1 cellular context compared by ENCODE assay signal in genomic region chr17:68029512-68030215, GRCh38.
TF ChIP-seq lines count a peak whose summit lies in the region.

No MANE protein-coding gene starts in this region.

TF ChIP-seq in K562, 482 proteins besides CTCF, POLR2A, EP300 and RAD21 (continued from another document and continues in another):
- TF ChIP-seq RREB1 (CRISPR knock-in tag; IDR thresholded peaks at IDR 0.05) (no peak), ZFP30 (CRISPR knock-in tag; IDR thresholded peaks at IDR 0.05; ENCODE audit: borderline replicate concordance) (no peak), ELF2 (CRISPR knock-in tag; IDR thresholded peaks at IDR 0.05) (no peak), PHB2 (IDR thresholded peaks at IDR 0.05; ENCODE audit: low read depth) (no peak), SMARCA5 (IDR thresholded peaks at IDR 0.05) (no peak), NR2C2 (CRISPR knock-in tag; IDR thresholded peaks at IDR 0.05) (no peak), NR2C2 (tag; IDR thresholded peaks at IDR 0.05) (peak; percentile 55), NEUROD1 (IDR thresholded peaks at IDR 0.05; ENCODE audit: borderline replicate concordance, low read depth, low read length, partially characterized antibody) (no peak), GTF3C2 (IDR thresholded peaks at IDR 0.05; ENCODE audit: borderline replicate concordance, extremely low read depth, insufficient read length) (no peak), DPF2 (IDR thresholded peaks at IDR 0.05) (0 out of 2 replicates have a peak, but pooled peaks have one; percentile 59), RFX1 (IDR thresholded peaks at IDR 0.05) (peak; percentile 75), FOXA3 (CRISPR knock-in tag; conservative IDR thresholded peaks at IDR 0.05 in 1 of 2, IDR thresholded peaks at IDR 0.05 in 1 of 2) (peak; percentile 15 to 18; a peak in 2 of 4 replicates), MTA2 (IDR thresholded peaks at IDR 0.05; ENCODE audit: low read depth) (peak; percentile 34; the same call in 1 of the 2 replicates), ZNF717 (CRISPR knock-in tag; IDR thresholded peaks at IDR 0.05) (no peak), POLR2B (IDR thresholded peaks at IDR 0.05; ENCODE audit: low read depth, partially characterized antibody) (no peak), KAT8 (IDR thresholded peaks at IDR 0.05; ENCODE audit: low read depth) (no peak), MYNN (IDR thresholded peaks at IDR 0.05) (no peak), MYNN (CRISPR knock-in tag; IDR thresholded peaks at IDR 0.05) (no peak), CBX5 (IDR thresholded peaks at IDR 0.05; ENCODE audit: borderline replicate concordance, low read depth) (no peak), ZNF75A (CRISPR knock-in tag; IDR thresholded peaks at IDR 0.05) (no peak), PHF8 (IDR thresholded peaks at IDR 0.05; ENCODE audit: borderline replicate concordance, low read length) (peak; percentile 20; the same call in 1 of the 2 replicates), NFXL1 (CRISPR knock-in tag; IDR thresholded peaks at IDR 0.05) (no peak), SRSF7 (optimal IDR thresholded peaks at IDR 0.05; ENCODE audit: low read depth, low read length) (no peak), RBM25 (IDR thresholded peaks at IDR 0.05; ENCODE audit: low read depth, low read length, severe bottlenecking) (no peak), NFE2L1 (tag; IDR thresholded peaks at IDR 0.05; ENCODE audit: borderline replicate concordance, low read depth) (no peak), NELFE (IDR thresholded peaks at IDR 0.05; ENCODE audit: insufficient read depth, insufficient read length) (no peak), DNMT1 (IDR thresholded peaks at IDR 0.05) (no peak), ZC3H4 (CRISPR knock-in tag; IDR thresholded peaks at IDR 0.05; ENCODE audit: borderline replicate concordance) (no peak), CBFA2T2 (conservative IDR thresholded peaks at IDR 0.05) (no peak), PCBP2 (IDR thresholded peaks at IDR 0.05; ENCODE audit: low read depth, low read length, poor library complexity, severe bottlenecking) (no peak), MTA3 (IDR thresholded peaks at IDR 0.05; ENCODE audit: borderline replicate concordance) (0 out of 2 replicates have a peak, but pooled peaks have one; percentile 35), PCBP1 (IDR thresholded peaks at IDR 0.05; ENCODE audit: low read depth, low read length, poor library complexity, severe bottlenecking) (no peak), HOMEZ (CRISPR knock-in tag; IDR thresholded peaks at IDR 0.05) (no peak), CTBP1 (IDR thresholded peaks at IDR 0.05; ENCODE audit: borderline replicate concordance) (peak; percentile 59; the same call in 1 of the 2 replicates), BMI1 (IDR thresholded peaks at IDR 0.05; ENCODE audit: low read length) (no peak), CEBPB (tag; IDR thresholded peaks at IDR 0.05) (peak; percentile 43), RBM39 (optimal IDR thresholded peaks at IDR 0.05; ENCODE audit: low read depth, low read length) (no peak), ZNF316 (IDR thresholded peaks at IDR 0.05) (no peak), XRCC5 (IDR thresholded peaks at IDR 0.05; ENCODE audit: low read depth, low read length) (no peak), TAF9B (IDR thresholded peaks at IDR 0.05; ENCODE audit: partially characterized antibody) (no peak), TEAD4 (IDR thresholded peaks at IDR 0.05; ENCODE audit: low read length) (no peak), TEAD4 (CRISPR knock-in tag; IDR thresholded peaks at IDR 0.05; ENCODE audit: borderline replicate concordance) (no peak), C11orf30 (IDR thresholded peaks at IDR 0.05; ENCODE audit: low read depth) (no peak), ZKSCAN3 (CRISPR knock-in tag; IDR thresholded peaks at IDR 0.05) (no peak), ZNF561 (CRISPR knock-in tag; conservative IDR thresholded peaks at IDR 0.05) (no peak), CHD2 (IDR thresholded peaks at IDR 0.05; ENCODE audit: low read depth, low read length) (no peak)
- TF ChIP-seq, protein P1, sequence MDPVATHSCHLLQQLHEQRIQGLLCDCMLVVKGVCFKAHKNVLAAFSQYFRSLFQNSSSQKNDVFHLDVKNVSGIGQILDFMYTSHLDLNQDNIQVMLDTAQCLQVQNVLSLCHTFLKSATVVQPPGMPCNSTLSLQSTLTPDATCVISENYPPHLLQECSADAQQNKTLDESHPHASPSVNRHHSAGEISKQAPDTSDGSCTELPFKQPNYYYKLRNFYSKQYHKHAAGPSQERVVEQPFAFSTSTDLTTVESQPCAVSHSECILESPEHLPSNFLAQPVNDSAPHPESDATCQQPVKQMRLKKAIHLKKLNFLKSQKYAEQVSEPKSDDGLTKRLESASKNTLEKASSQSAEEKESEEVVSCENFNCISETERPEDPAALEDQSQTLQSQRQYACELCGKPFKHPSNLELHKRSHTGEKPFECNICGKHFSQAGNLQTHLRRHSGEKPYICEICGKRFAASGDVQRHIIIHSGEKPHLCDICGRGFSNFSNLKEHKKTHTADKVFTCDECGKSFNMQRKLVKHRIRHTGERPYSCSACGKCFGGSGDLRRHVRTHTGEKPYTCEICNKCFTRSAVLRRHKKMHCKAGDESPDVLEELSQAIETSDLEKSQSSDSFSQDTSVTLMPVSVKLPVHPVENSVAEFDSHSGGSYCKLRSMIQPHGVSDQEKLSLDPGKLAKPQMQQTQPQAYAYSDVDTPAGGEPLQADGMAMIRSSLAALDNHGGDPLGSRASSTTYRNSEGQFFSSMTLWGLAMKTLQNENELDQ (CRISPR knock-in tag; IDR thresholded peaks at IDR 0.05; ENCODE audit: borderline replicate concordance): no peak
- TF ChIP-seq, protein P2, sequence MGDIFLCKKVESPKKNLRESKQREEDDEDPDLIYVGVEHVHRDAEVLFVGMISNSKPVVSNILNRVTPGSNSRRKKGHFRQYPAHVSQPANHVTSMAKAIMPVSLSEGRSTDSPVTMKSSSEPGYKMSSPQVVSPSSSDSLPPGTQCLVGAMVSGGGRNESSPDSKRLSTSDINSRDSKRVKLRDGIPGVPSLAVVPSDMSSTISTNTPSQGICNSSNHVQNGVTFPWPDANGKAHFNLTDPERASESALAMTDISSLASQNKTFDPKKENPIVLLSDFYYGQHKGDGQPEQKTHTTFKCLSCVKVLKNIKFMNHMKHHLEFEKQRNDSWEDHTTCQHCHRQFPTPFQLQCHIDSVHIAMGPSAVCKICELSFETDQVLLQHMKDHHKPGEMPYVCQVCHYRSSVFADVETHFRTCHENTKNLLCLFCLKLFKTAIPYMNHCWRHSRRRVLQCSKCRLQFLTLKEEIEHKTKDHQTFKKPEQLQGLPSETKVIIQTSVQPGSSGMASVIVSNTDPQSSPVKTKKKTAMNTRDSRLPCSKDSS (IDR thresholded peaks at IDR 0.05; ENCODE audit: low read depth, partially characterized antibody): no peak
- TF ChIP-seq, protein P3, sequence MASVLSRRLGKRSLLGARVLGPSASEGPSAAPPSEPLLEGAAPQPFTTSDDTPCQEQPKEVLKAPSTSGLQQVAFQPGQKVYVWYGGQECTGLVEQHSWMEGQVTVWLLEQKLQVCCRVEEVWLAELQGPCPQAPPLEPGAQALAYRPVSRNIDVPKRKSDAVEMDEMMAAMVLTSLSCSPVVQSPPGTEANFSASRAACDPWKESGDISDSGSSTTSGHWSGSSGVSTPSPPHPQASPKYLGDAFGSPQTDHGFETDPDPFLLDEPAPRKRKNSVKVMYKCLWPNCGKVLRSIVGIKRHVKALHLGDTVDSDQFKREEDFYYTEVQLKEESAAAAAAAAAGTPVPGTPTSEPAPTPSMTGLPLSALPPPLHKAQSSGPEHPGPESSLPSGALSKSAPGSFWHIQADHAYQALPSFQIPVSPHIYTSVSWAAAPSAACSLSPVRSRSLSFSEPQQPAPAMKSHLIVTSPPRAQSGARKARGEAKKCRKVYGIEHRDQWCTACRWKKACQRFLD (CRISPR knock-in tag; IDR thresholded peaks at IDR 0.05): no peak
- TF ChIP-seq, protein P4, sequence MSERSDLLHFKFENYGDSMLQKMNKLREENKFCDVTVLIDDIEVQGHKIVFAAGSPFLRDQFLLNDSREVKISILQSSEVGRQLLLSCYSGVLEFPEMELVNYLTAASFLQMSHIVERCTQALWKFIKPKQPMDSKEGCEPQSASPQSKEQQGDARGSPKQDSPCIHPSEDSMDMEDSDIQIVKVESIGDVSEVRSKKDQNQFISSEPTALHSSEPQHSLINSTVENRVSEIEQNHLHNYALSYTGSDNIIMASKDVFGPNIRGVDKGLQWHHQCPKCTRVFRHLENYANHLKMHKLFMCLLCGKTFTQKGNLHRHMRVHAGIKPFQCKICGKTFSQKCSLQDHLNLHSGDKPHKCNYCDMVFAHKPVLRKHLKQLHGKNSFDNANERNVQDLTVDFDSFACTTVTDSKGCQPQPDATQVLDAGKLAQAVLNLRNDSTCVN (CRISPR knock-in tag; IDR thresholded peaks at IDR 0.05): no peak
- TF ChIP-seq, protein P5, sequence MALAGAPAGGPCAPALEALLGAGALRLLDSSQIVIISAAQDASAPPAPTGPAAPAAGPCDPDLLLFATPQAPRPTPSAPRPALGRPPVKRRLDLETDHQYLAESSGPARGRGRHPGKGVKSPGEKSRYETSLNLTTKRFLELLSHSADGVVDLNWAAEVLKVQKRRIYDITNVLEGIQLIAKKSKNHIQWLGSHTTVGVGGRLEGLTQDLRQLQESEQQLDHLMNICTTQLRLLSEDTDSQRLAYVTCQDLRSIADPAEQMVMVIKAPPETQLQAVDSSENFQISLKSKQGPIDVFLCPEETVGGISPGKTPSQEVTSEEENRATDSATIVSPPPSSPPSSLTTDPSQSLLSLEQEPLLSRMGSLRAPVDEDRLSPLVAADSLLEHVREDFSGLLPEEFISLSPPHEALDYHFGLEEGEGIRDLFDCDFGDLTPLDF (CRISPR knock-in tag; IDR thresholded peaks at IDR 0.05): no peak
